Comparison of ENCODE assay signal across 34 cellular contexts in genomic region chr2:21854938-21855337, GRCh38.
"Had no signal": no experiment of that assay in that cellular context is flagged by ENCODE, and none has a peak within 500 bp of the region (broad histone marks: within the 10 kb centered on the region; RNA-seq: fewer than 3 reads in every experiment).

No MANE protein-coding gene starts in this region.

- FAIRE-seq: astrocyte, TTC549 had no signal

- H3K9me3 ChIP-seq: adrenal gland, body of pancreas, breast epithelium had no signal

- H3K27ac ChIP-seq: adrenal gland, body of pancreas, brain microvascular endothelial cell, breast epithelium, VCaP had no signal

- ATAC-seq: activated CD8-positive, alpha-beta T cell treated with anti-CD3 and anti-CD28 coated beads for 36 hours; activated naive CD4-positive, alpha-beta T cell treated with anti-CD3 and anti-CD28 coated beads, Interleukin-2, amount 50 U/mL, for 72 hours; activated T-cell treated with anti-CD3 and anti-CD28 coated beads, Interleukin-2, amount 50 U/mL, for 4 hours; activated T-cell treated with anti-CD3 and anti-CD28 coated beads, Interleukin-2, amount 50 U/mL, for 72 hours; activated T-helper 17 cell treated with anti-CD3 and anti-CD28 coated beads, Interleukin-2, amount 50 U/mL, for 72 hours; body of pancreas had no signal

- DNase-seq: activated B cell treated with CpG ODN at 0.5 μM for 24 hours; activated CD4-positive, alpha-beta memory T cell treated with anti-CD3 and anti-CD28 coated beads for 36 hours; activated CD4-positive, alpha-beta T cell treated with anti-CD3 and anti-CD28 coated beads for 4 hours; activated CD4-positive, alpha-beta T cell treated with anti-CD3 and anti-CD28 coated beads, Interleukin-2, amount 10 ng/mL, durations not matched to agents 24 days and 14 days; activated CD4-positive, alpha-beta T cell treated with anti-CD3 and anti-CD28 coated beads, Interleukin-2, amount 50 U/mL, for 1 hour; activated CD4-positive, alpha-beta T cell treated with anti-CD3 and anti-CD28 coated beads, Interleukin-2, amount 50 U/mL, for 4 hours; activated CD4-positive, CD25-positive, alpha-beta regulatory T cell treated with anti-CD3 and anti-CD28 coated beads, Interleukin-2, amount 50 U/mL, for 72 hours; activated CD8-positive, alpha-beta memory T cell treated with anti-CD3 and anti-CD28 coated beads, Interleukin-2, amount 50 U/mL, for 4 hours; activated CD8-positive, alpha-beta T cell treated with anti-CD3 and anti-CD28 coated beads for 36 hours; activated effector memory CD4-positive, alpha-beta T cell treated with anti-CD3 and anti-CD28 coated beads, Interleukin-2, amount 50 U/mL, for 16 hours; activated gamma-delta T cell treated with Interleukin-2 at 50 U/mL for 16 hours; activated naive CD4-positive, alpha-beta T cell; activated naive CD4-positive, alpha-beta T cell treated with anti-CD3 and anti-CD28 coated beads for 36 hours; activated naive CD4-positive, alpha-beta T cell treated with anti-CD3 and anti-CD28 coated beads, Interleukin-2, amount 50 U/mL, for 16 hours; activated naive CD8-positive, alpha-beta T cell treated with anti-CD3 and anti-CD28 coated beads for 36 hours; activated T-cell treated with anti-CD3 and anti-CD28 coated beads for 4 hours; activated T-cell treated with anti-CD3 and anti-CD28 coated beads, Interleukin-2, amount 50 U/mL, for 1 hour; activated T-cell treated with anti-CD3 and anti-CD28 coated beads, Interleukin-2, amount 50 U/mL, for 4 hours; activated T-cell treated with anti-CD3 and anti-CD28 coated beads, Interleukin-2, amount 50 U/mL, for 72 hours; adrenal gland; amniotic stem cell; aorta; body of pancreas; brain microvascular endothelial cell; central memory CD4-positive, alpha-beta T cell; T-helper 1 cell; T-helper 2 cell; T-helper 9 cell had no signal

- H3K4me1 ChIP-seq: adrenal gland, body of pancreas, breast epithelium had no signal

- H3K4me3 ChIP-seq: adrenal gland, body of pancreas, breast epithelium had no signal

- H3K36me3 ChIP-seq: adrenal gland, brain microvascular endothelial cell, breast epithelium had no signal

- H3K27me3 ChIP-seq: adrenal gland, body of pancreas, brain microvascular endothelial cell, breast epithelium had no signal
